In genomic region chr4:152937535-152938236, GRCh38 we compare ENCODE assay signal across 8 cellular contexts. TPM values are rescaled to one million over a fixed set of nuclear protein-coding genes. Genes with fewer than 3 reads are reported as not detected.
DNase-seq lines count a peak whose midpoint lies in the region; ATAC-seq and TF ChIP-seq lines count a peak whose summit lies in the region.

No MANE protein-coding gene starts in this region.

- peak; percentile 34 for DNase-seq in A673 (ENCODE audit: low spot score)
- no peak for DNase-seq in GM12864 (ENCODE audit: low read depth)
- DNase-seq in M059J (ENCODE audit: low read depth) = peak; percentile 35
- DNase-seq in adipocyte (ENCODE audit: low read depth) = peak; percentile 75
- no peak for DNase-seq in right atrium auricular region (ENCODE audit: low spot score)
- peak; percentile 84 for DNase-seq in posterior vena cava (ENCODE audit: low spot score)
- no peak for DNase-seq in NCI-H2171 (lab: John Stamatoyannopoulos, UW)

- no peaks in the 10 kb centered on the region for H3K4me1 ChIP-seq in A673 (ENCODE audit: insufficient read depth, low read length, poor library complexity, severe bottlenecking)
- H3K4me1 ChIP-seq in adipocyte (ENCODE audit: control insufficient read depth, insufficient read depth, low read length) = peaks cover 3% of the 10 kb centered on the region
- H3K4me1 ChIP-seq in right atrium auricular region = peaks cover 0 to 28% of the 10 kb centered on the region in 2 donors

- H3K36me3 ChIP-seq in A673 (ENCODE audit: insufficient read depth, low read length, poor library complexity, severe bottlenecking) (no peaks in the 10 kb centered on the region), adipocyte (ENCODE audit: control insufficient read depth, insufficient read depth, low read length, severe bottlenecking) (no peaks in the 10 kb centered on the region), right atrium auricular region (no peaks in the 10 kb centered on the region)

- no peaks in the 10 kb centered on the region for H3K9me3 ChIP-seq in A673 (ENCODE audit: low read depth, low read length, poor library complexity, severe bottlenecking)
- H3K9me3 ChIP-seq in adipocyte (ENCODE audit: control insufficient read depth, low read length) = no peaks in the 10 kb centered on the region
- H3K9me3 ChIP-seq in right atrium auricular region = no peaks in the 10 kb centered on the region

- peak overlapping the region; percentile 54 for H3K9ac ChIP-seq in adipocyte (ENCODE audit: low read length)

- H3K27me3 ChIP-seq in A673 (replicated peaks; ENCODE audit: insufficient read depth, low read depth, low read length, poor library complexity) (peaks cover 67% of the 10 kb centered on the region), adipocyte (replicated peaks; ENCODE audit: control insufficient read depth, insufficient read depth, low read length) (peaks cover 24% of the 10 kb centered on the region), right atrium auricular region (peaks cover 0 to 7% of the 10 kb centered on the region in 2 donors)

- TF ChIP-seq CTCF in A673 (conservative IDR thresholded peaks at IDR 0.05; ENCODE audit: low read depth, low read length) = no peak
- no peak for TF ChIP-seq CTCF in GM12864 (IDR thresholded peaks at IDR 0.05; ENCODE audit: low read depth, low read length, missing control alignments)
- TF ChIP-seq CTCF in right atrium auricular region (IDR thresholded peaks at IDR 0.05) = no peak

- CTCF ChIA-PET in A673 (lab: Charles Lee) = no interaction called here

- intact Hi-C loops in A673 (cut with micrococcal nuclease; ENCODE audit: unreplicated experiment) (loop anchor here (5.0 kb wide), 1 partner anchor 145 kb away; no protein-coding TSS in a partner anchor), posterior vena cava (cut with DNase I) (no loop called here)

- no TSS peak for BruUV-seq in A673 (replicated peaks; lab: Mats Ljungman, UMichigan)

- H3K4me3 ChIP-seq in A673 (ENCODE audit: low read depth, low read length, poor library complexity, severe bottlenecking) (peak overlapping the region; percentile 61), GM12864 (ENCODE audit: low read depth, low read length) (peak overlapping the region; percentile 55), adipocyte (ENCODE audit: low read length) (peak overlapping the region; percentile 76), right atrium auricular region (peak overlapping the region; percentile 37 to 64)

- POLR2A ChIA-PET in A673 (lab: Charles Lee; ENCODE audit: low non-redundant PET) = no interaction called here

- no peak overlapping the region for H3K27ac ChIP-seq in A673 (ENCODE audit: low read depth, low read length, poor library complexity, severe bottlenecking)
- H3K27ac ChIP-seq in right atrium auricular region = no peak overlapping the region

- no peak for ATAC-seq in HG02973 (IDR thresholded peaks at IDR 0.05; ENCODE audit: unreplicated experiment)

RNA-seq across cellular contexts. Expression of gene FHDC1, which starts 1.6 kb away (rescaled TPM):
- total RNA-seq in A673 (2021) = 0.26 and 0.39 TPM in 2 replicates
- 0.39 and 0.76 TPM in 2 replicates for total RNA-seq in M059J (2014; rRNA removed; shearing (Covaris generic))
- under 1 TPM; 0.33 to 0.90 TPM for total RNA-seq in right atrium auricular region
- 1 to 10 TPM; 1.2 to 2.4 TPM for total RNA-seq in posterior vena cava

Comparison
In these comparisons a context has a peak if more than half of its experiments do, and no peak if none do; other contexts are left out.
1. DNase-seq: peak in A673 (single experiment), M059J (single experiment), adipocyte (single experiment) and posterior vena cava (single experiment); none in GM12864 (single experiment), right atrium auricular region (single experiment) and NCI-H2171 (single experiment).
2. Peak in every context shown above with its lines, with median percentiles within 50 percentile points of each other: H3K4me3 ChIP-seq.